Comparison of ENCODE assay signal across 15 cellular contexts in the genomic region with DNA sequence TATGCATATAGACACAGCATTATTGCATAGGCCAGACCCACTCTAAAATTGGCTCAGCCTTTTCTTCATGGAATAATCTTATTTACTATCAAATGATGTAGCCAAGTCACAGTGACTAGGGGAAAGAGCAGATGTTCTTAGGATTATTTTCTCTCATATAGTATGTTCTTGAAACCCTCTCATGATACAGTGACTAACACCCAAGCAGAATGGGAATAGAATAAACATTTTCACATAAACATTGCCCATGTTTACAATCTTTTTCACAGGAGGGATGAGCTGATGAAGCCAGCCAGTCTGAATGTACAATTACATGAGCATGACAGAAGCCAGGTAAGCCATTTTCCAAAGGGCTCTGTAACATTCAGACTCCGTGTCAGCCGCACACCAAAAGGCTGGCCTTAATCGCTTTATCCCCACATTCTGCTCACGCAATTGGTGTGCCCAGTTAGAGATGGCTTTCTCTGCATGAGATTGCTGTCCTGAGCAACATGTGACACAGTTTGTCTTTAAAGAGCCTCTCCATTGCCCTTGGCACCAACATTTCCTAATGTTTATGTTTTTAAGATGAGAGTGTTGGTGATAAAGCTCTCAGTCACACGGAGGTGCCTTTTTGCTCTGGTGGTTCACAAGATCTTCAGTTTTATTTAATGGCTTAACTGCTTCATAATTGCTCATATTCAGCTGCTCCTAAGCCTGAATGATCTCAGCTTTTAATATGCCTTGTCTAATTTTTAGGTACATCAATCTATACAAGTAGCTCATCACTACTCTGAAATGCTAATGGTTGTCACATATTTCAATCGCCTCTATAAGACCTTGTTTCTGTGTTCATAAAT.
DNase-seq lines count a peak whose midpoint lies in the region.
"Had no signal": no experiment of that assay in that cellular context is flagged by ENCODE, and none has a peak within 500 bp of the region (broad histone marks: within the 10 kb centered on the region; RNA-seq: fewer than 3 reads in every experiment).

No MANE protein-coding gene starts in this region.

- H2BK12ac ChIP-seq in mesenchymal stem cell (ENCODE audit: low read length in 2 of 2), result no peak overlapping the region

- no peak overlapping the region for H3K9ac ChIP-seq in mesenchymal stem cell (ENCODE audit: low read length)
- H3K9ac ChIP-seq: parathyroid adenoma had no signal

- H2BK5ac ChIP-seq in mesenchymal stem cell (ENCODE audit: low read depth, low read length, poor library complexity, severe bottlenecking), result no peak overlapping the region

- no peak overlapping the region for H2AK5ac ChIP-seq in mesenchymal stem cell (ENCODE audit: low read length, severe bottlenecking)

- no peak overlapping the region for H4K8ac ChIP-seq in mesenchymal stem cell (ENCODE audit: low read length)

- no peak overlapping the region for H3K4me3 ChIP-seq in mesenchymal stem cell (ENCODE audit: insufficient read depth in 1 of 2, low read depth in 1 of 2, low read length in 2 of 2)
- H3K4me3 ChIP-seq: sigmoid colon had no signal

- H2BK15ac ChIP-seq in mesenchymal stem cell (ENCODE audit: low read depth, poor library complexity, severe bottlenecking), result no peak overlapping the region

- H3K4me1 ChIP-seq in mesenchymal stem cell (ENCODE audit: control insufficient read depth, insufficient read depth, low read depth, low read length), result no peaks in the 10 kb centered on the region
- H3K4me1 ChIP-seq: parathyroid adenoma had no signal

- H2AFZ ChIP-seq in mesenchymal stem cell (ENCODE audit: low read depth, low read length), result no peak overlapping the region
- H2AFZ ChIP-seq: parathyroid adenoma had no signal

- H3K27me3 ChIP-seq in mesenchymal stem cell (ENCODE audit: control insufficient read depth in 1 of 2, insufficient read depth in 1 of 2, low read length in 2 of 2), result no peaks in the 10 kb centered on the region
- H3K27me3 ChIP-seq: sigmoid colon had no signal

- H3K4ac ChIP-seq in mesenchymal stem cell (ENCODE audit: low read depth in 1 of 2, low read length in 2 of 2), result no peak overlapping the region

- no peak overlapping the region for H4K91ac ChIP-seq in mesenchymal stem cell (ENCODE audit: low read length)

- no peak overlapping the region for H3K27ac ChIP-seq in mesenchymal stem cell (ENCODE audit: low read length, poor library complexity, severe bottlenecking)
- H3K27ac ChIP-seq: parathyroid adenoma, sigmoid colon had no signal

- 80% methylated on average over 4 of the region's 6 CpGs for WGBS in mesenchymal stem cell

- no peak overlapping the region for H2BK120ac ChIP-seq in mesenchymal stem cell (ENCODE audit: low read depth, low read length)

- DNase-seq in H4 (ENCODE audit: low spot score) (peak; percentile 44), NCI-H146 treated with DMSO at 0.1 percent for 48 hours (lab: John Stamatoyannopoulos, UW; ENCODE audit: unreplicated experiment) (peak; percentile 6), NCI-H69 (lab: John Stamatoyannopoulos, UW) (peak; percentile 76), mesenchymal stem cell (peak; percentile 76), GM03348 (ENCODE audit: low spot score) (no peak)
- DNase-seq in activated T-cell treated with anti-CD3 and anti-CD28 coated beads, Interleukin-2, amount 50 U/mL, for 48 hours, result no peak
- DNase-seq in activated CD4-positive, alpha-beta T cell treated with anti-CD3 and anti-CD28 coated beads, Interleukin-2, amount 50 U/mL, for 48 hours, result no peak
- DNase-seq: activated CD4-positive, alpha-beta T cell treated with anti-CD3 and anti-CD28 coated beads for 36 hours; activated gamma-delta T cell treated with Interleukin-2 at 50 U/mL for 16 hours; CD8-positive, alpha-beta T cell; HCEC 1CT; naive thymus-derived CD4-positive, alpha-beta T cell; sigmoid colon; stimulated activated naive B cell treated with anti-CD40 and anti-IgM and Interleukin-4, amounts not matched to agents 10 μg/mL and 1 μg/mL and 100 μg/mL, for 72 hours had no signal

- H3K14ac ChIP-seq in mesenchymal stem cell (ENCODE audit: low read length in 2 of 2), result no peak overlapping the region

- H3K79me1 ChIP-seq in mesenchymal stem cell (replicated peaks; ENCODE audit: low read length, poor library complexity, severe bottlenecking), result no peaks in the 10 kb centered on the region

- H3K9me3 ChIP-seq in mesenchymal stem cell (ENCODE audit: control insufficient read depth, low read length), result no peaks in the 10 kb centered on the region
- H3K9me3 ChIP-seq: sigmoid colon had no signal

- no peak overlapping the region for H3K4me2 ChIP-seq in mesenchymal stem cell (ENCODE audit: low read length, poor library complexity, severe bottlenecking)

- no peak overlapping the region for H3K18ac ChIP-seq in mesenchymal stem cell (ENCODE audit: low read depth in 1 of 2, low read length in 2 of 2)

- no peak overlapping the region for H3K23ac ChIP-seq in mesenchymal stem cell (ENCODE audit: low read length in 2 of 2)

- H3K36me3 ChIP-seq in mesenchymal stem cell (ENCODE audit: control insufficient read depth in 1 of 2, insufficient read depth in 2 of 2, low read depth in 1 of 2, low read length in 2 of 2), result no peaks in the 10 kb centered on the region
- H3K36me3 ChIP-seq: sigmoid colon had no signal

Comparison
In these comparisons a context has a peak if more than half of its experiments do, and no peak if none do; other contexts are left out.
1. DNase-seq: peak in H4 (single experiment), NCI-H146 treated with DMSO at 0.1 percent for 48 hours (single experiment), NCI-H69 (single experiment) and mesenchymal stem cell (single experiment); none in GM03348 (single experiment), activated T-cell treated with anti-CD3 and anti-CD28 coated beads, Interleukin-2, amount 50 U/mL, for 48 hours (0 of 2) and activated CD4-positive, alpha-beta T cell treated with anti-CD3 and anti-CD28 coated beads, Interleukin-2, amount 50 U/mL, for 48 hours (0 of 2).